ENCODE assay signal across 10 cellular contexts in genomic region chr16:1828645-1829410, GRCh38. TPM values are rescaled to one million over a fixed set of nuclear protein-coding genes. Genes with fewer than 3 reads are reported as not detected.
A peak's percentile ranks its signal among the peaks of the same experiment; 100 is the strongest.
DNase-seq lines count a peak whose midpoint lies in the region; ATAC-seq, FAIRE-seq and TF ChIP-seq lines count a peak whose summit lies in the region.
"Had no signal": no experiment of that assay in that cellular context is flagged by ENCODE, and none has a peak within 500 bp of the region (broad histone marks: within the 10 kb centered on the region; RNA-seq: fewer than 3 reads in every experiment).

No MANE protein-coding gene starts in this region.

- no peaks in the 10 kb centered on the region for H3K36me3 ChIP-seq in CD4-positive, CD25-positive, alpha-beta regulatory T cell (ENCODE audit: control insufficient read depth, insufficient read depth, low read length)
- peaks cover 3% of the 10 kb centered on the region for H3K36me3 ChIP-seq in bronchial epithelial cell (ENCODE audit: control insufficient read depth, insufficient read depth, low read length)
- H3K36me3 ChIP-seq in muscle layer of duodenum (ENCODE audit: control insufficient read depth in 1 of 2, insufficient read depth in 2 of 2, low read length in 2 of 2), result peaks cover 0 to 19% of the 10 kb centered on the region in 2 donors

- H3K9me3 Mint-ChIP-seq in CD4-positive, CD25-positive, alpha-beta regulatory T cell, result no peaks in the 10 kb centered on the region
- H3K9me3 Mint-ChIP-seq in IgD-negative memory B cell, result no peaks in the 10 kb centered on the region

- no peak for TF ChIP-seq CTCF in bronchial epithelial cell (IDR thresholded peaks at IDR 0.05; ENCODE audit: insufficient read depth, low read length, severe bottlenecking)

- FAIRE-seq in bronchial epithelial cell (lab: Jason Lieb, UNC), result no peak

- no peak overlapping the region for H3K27ac ChIP-seq in CD4-positive, CD25-positive, alpha-beta regulatory T cell (ENCODE audit: insufficient read depth, low read length, poor library complexity, severe bottlenecking)
- peak overlapping the region; percentile 62 for H3K27ac ChIP-seq in muscle layer of duodenum (ENCODE audit: low read length)

- H3K4me1 ChIP-seq in CD4-positive, CD25-positive, alpha-beta regulatory T cell (ENCODE audit: control insufficient read depth, insufficient read depth, low read length, poor library complexity, severe bottlenecking), result peaks cover 41% of the 10 kb centered on the region
- peaks cover 18 to 49% of the 10 kb centered on the region in 2 donors for H3K4me1 ChIP-seq in muscle layer of duodenum (ENCODE audit: control insufficient read depth in 1 of 2, insufficient read depth in 2 of 2, low read length in 2 of 2)

- no peaks in the 10 kb centered on the region for H3K27me3 ChIP-seq in CD4-positive, CD25-positive, alpha-beta regulatory T cell (ENCODE audit: control insufficient read depth, insufficient read depth, low read length)
- H3K27me3 ChIP-seq in bronchial epithelial cell (ENCODE audit: control insufficient read depth, insufficient read depth, low read length) (no peaks in the 10 kb centered on the region), muscle layer of duodenum (ENCODE audit: low read depth, low read length) (no peaks in the 10 kb centered on the region)

- no peak for ATAC-seq in CD4-positive, CD25-positive, alpha-beta regulatory T cell (ENCODE audit: low read depth in 2 of 2)
- ATAC-seq in HG02981 (IDR thresholded peaks at IDR 0.05; ENCODE audit: unreplicated experiment) (no peak), HG03025 (IDR thresholded peaks at IDR 0.05; ENCODE audit: low FRiP score, unreplicated experiment) (no peak)

- H3K9me3 ChIP-seq in CD4-positive, CD25-positive, alpha-beta regulatory T cell (ENCODE audit: control insufficient read depth in 2 of 2, low read length in 2 of 2), result no peaks in the 10 kb centered on the region
- no peaks in the 10 kb centered on the region for H3K9me3 ChIP-seq in muscle layer of duodenum (ENCODE audit: control insufficient read depth in 1 of 2, low read length in 2 of 2)

- peaks cover 6% of the 10 kb centered on the region for H3K36me3 Mint-ChIP-seq in CD4-positive, CD25-positive, alpha-beta regulatory T cell
- H3K36me3 Mint-ChIP-seq in IgD-negative memory B cell, result peaks cover 2% of the 10 kb centered on the region

- peak overlapping the region; percentile 11 for H3K4me3 ChIP-seq in CD4-positive, CD25-positive, alpha-beta regulatory T cell (ENCODE audit: low read depth, low read length)
- H3K4me3 ChIP-seq in bronchial epithelial cell (ENCODE audit: low read depth, low read length), result peak overlapping the region; percentile 13
- H3K4me3 ChIP-seq in muscle layer of duodenum (ENCODE audit: low read depth in 1 of 2, low read length in 2 of 2), result peak overlapping the region; percentile 52 to 99

- peak overlapping the region; percentile 50 to 95 (median 79) for H3K4me3 Mint-ChIP-seq in CD4-positive, CD25-positive, alpha-beta regulatory T cell
- H3K4me3 Mint-ChIP-seq in IgD-negative memory B cell, result peak overlapping the region; percentile 34 to 96 (median 47)

- no peak for DNase-seq in CD4-positive, CD25-positive, alpha-beta regulatory T cell
- no peak for DNase-seq in bronchial epithelial cell (ENCODE audit: low read depth)
- DNase-seq in NCI-H1930 (lab: John Stamatoyannopoulos, UW), result no peak
- no peak for DNase-seq in UCSD-AML1 (lab: John Stamatoyannopoulos, UW; ENCODE audit: unreplicated experiment)
- DNase-seq: islet precursor cell, SHP77 had no signal

- peak overlapping the region in 2 of 3 donors; percentile 30 to 46 for H3K27ac Mint-ChIP-seq in CD4-positive, CD25-positive, alpha-beta regulatory T cell
- peak overlapping the region in 1 of 3 donors; percentile 97 for H3K27ac Mint-ChIP-seq in IgD-negative memory B cell

- H3K27me3 Mint-ChIP-seq in CD4-positive, CD25-positive, alpha-beta regulatory T cell, result no peaks in the 10 kb centered on the region
- no peaks in the 10 kb centered on the region for H3K27me3 Mint-ChIP-seq in IgD-negative memory B cell

- peaks cover 18 to 46% (median 32%) of the 10 kb centered on the region in 4 donors for H3K4me1 Mint-ChIP-seq in CD4-positive, CD25-positive, alpha-beta regulatory T cell
- H3K4me1 Mint-ChIP-seq in IgD-negative memory B cell, result peaks cover 11 to 32% (median 12%) of the 10 kb centered on the region in 3 donors

RNA-seq across cellular contexts. Expression of gene FAHD1, which starts 1.8 kb away (rescaled TPM):
- total RNA-seq in CD4-positive, CD25-positive, alpha-beta regulatory T cell, result 4.5 TPM
- polyA plus RNA-seq in CD4-positive, CD25-positive, alpha-beta regulatory T cell, result 10 to 100 TPM; 16.3 to 25.8 (median 22.4) TPM
- polyA plus RNA-seq in IgD-negative memory B cell, result 19.0 TPM
- total RNA-seq in bronchial epithelial cell, result 61.6 and 61.9 TPM in 2 replicates

RNA-seq across cellular contexts. Expression of gene HAGH, which starts 2.2 kb away (rescaled TPM):
- 36.1 TPM for total RNA-seq in CD4-positive, CD25-positive, alpha-beta regulatory T cell
- 10 to 100 TPM; 42.1 to 69.1 (median 48.9) TPM for polyA plus RNA-seq in CD4-positive, CD25-positive, alpha-beta regulatory T cell
- polyA plus RNA-seq in IgD-negative memory B cell, result 31.6 TPM
- 60.0 and 91.8 TPM in 2 replicates for total RNA-seq in bronchial epithelial cell

RNA-seq across cellular contexts. Expression of gene IGFALS, which starts 35.3 kb away (rescaled TPM):
- total RNA-seq in CD4-positive, CD25-positive, alpha-beta regulatory T cell, result 0.84 TPM
- under 1 TPM in 1 of 4 donors, not detected in 3; 0.24 TPM for polyA plus RNA-seq in CD4-positive, CD25-positive, alpha-beta regulatory T cell
- polyA plus RNA-seq in IgD-negative memory B cell, result not detected
- total RNA-seq in bronchial epithelial cell, result under 0.01 TPM in 1 of 2 replicates, not detected in the other

RNA-seq across cellular contexts. Expression of gene MEIOB, which starts 43.1 kb away (rescaled TPM):
- total RNA-seq in CD4-positive, CD25-positive, alpha-beta regulatory T cell, result not detected
- not detected for polyA plus RNA-seq in CD4-positive, CD25-positive, alpha-beta regulatory T cell
- not detected for polyA plus RNA-seq in IgD-negative memory B cell
- 0.26 TPM in 1 of 2 replicates, not detected in the other for total RNA-seq in bronchial epithelial cell

RNA-seq across cellular contexts. Expression of gene NUBP2, which starts 46.1 kb away (rescaled TPM):
- 41.6 TPM for total RNA-seq in CD4-positive, CD25-positive, alpha-beta regulatory T cell
- 100 to 1,000 TPM in 1 of 4 donors, 10 to 100 TPM in 3; 88.8 to 104 (median 96.6) TPM for polyA plus RNA-seq in CD4-positive, CD25-positive, alpha-beta regulatory T cell
- polyA plus RNA-seq in IgD-negative memory B cell, result 76.9 TPM
- 60.2 and 82.9 TPM in 2 replicates for total RNA-seq in bronchial epithelial cell

Comparison
In these comparisons a context has a peak if more than half of its experiments do, and no peak if none do; other contexts are left out.
1. H3K4me3 ChIP-seq: peak in every context shown above with its lines; median percentile 76 in muscle layer of duodenum; 13 in bronchial epithelial cell; 11 in CD4-positive, CD25-positive, alpha-beta regulatory T cell.
2. RNA of gene FAHD1, which starts 1.8 kb away (total RNA-seq): 61.6 to 61.9 TPM in bronchial epithelial cell; 4.5 TPM in CD4-positive, CD25-positive, alpha-beta regulatory T cell (single experiment); every median in the first group is over 10 times any median in the second.